Comparison of ENCODE assay signal across 8 cellular contexts in the genomic region with DNA sequence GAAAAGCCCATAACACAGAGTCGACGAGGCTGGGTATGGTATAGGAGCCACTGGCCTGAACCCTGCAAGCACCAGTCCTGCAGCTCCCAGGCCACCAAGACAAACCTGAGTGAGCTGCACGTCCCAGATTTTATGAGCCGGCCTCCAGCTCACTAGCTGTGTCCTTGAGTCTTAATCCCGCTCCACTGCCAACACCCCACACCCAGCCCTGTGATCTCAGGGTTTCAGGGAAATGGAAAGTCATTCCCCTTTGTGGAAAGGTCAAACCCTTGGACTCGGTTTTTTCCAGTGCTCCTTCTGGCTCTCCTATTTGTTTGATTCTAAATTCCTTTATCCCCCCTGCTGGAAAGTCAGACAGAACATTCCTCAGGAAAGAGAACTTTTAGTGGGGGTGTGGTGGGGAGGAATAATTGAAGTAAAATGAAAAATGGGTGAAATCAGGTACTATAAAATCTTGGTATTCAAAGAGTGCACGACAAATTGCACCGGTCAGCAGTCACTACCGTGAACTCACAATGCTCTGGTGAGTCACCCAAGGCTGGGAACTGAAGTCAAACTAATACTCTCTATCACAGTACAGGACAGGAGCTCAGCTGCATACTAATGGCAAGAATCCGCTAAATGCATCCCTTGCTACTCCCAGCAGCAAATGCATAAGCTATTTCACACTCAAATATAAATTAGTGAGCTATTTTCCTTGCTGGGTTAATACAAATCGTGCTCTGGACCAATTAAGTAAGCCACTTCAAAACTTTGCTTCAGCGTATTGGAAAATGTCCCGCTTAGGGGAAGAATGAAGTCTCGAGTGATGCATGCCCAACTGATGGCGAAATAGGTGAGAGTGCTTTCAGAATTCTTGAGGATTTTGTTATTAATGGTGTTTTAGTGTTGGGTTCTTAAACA. TPM values are rescaled to one million over a fixed set of nuclear protein-coding genes. Genes with fewer than 3 reads are reported as not detected.
DNase-seq lines count a peak whose midpoint lies in the region; ATAC-seq lines count a peak whose summit lies in the region.

No MANE protein-coding gene starts in this region.

- intact Hi-C loops in Right ventricle myocardium superior (cut with DNase I) (loop anchor here (10.0 kb wide), 1 partner anchor 167 kb away; the partner anchor contains the start of gene OGFOD2), sciatic nerve (cut with DNase I) (loop anchor here (10.0 kb wide), 1 partner anchor 157 kb away; the partner anchor contains the start of gene ARL6IP4)

- ATAC-seq in Right ventricle myocardium superior (ENCODE audit: poor library complexity) = peak; percentile 83
- ATAC-seq in sciatic nerve = peak; percentile 83
- ATAC-seq in HG02970 (IDR thresholded peaks at IDR 0.05; ENCODE audit: low FRiP score, unreplicated experiment) = no peak
- no peak for ATAC-seq in HG03097 (IDR thresholded peaks at IDR 0.05; ENCODE audit: low FRiP score, unreplicated experiment)

- no peaks in the 10 kb centered on the region for H3K36me3 ChIP-seq in SK-N-MC (ENCODE audit: insufficient read depth, low read length)

- no peak overlapping the region for H3K9ac ChIP-seq in SK-N-MC (ENCODE audit: insufficient read length)

- H3K4me3 ChIP-seq in SK-N-MC = peak overlapping the region; percentile 40; the same call in 1 of the 2 replicates

- no peaks in the 10 kb centered on the region for H3K9me3 ChIP-seq in SK-N-MC (ENCODE audit: low read depth, low read length)

- DNase-seq in GM04503 (ENCODE audit: low read depth) (peak; percentile 53), SK-N-MC (ENCODE audit: low read depth, low spot score) (no peak), Right ventricle myocardium superior (peak; percentile 64), sciatic nerve (ENCODE audit: low spot score) (peak; percentile 69), MV-4-11 (lab: John Stamatoyannopoulos, UW) (no peak), DMS153 treated with DMSO at 0.1 percent for 48 hours (lab: John Stamatoyannopoulos, UW; ENCODE audit: unreplicated experiment) (no peak)

- H3K27ac ChIP-seq in SK-N-MC = peak overlapping the region; percentile 26; the same call in 1 of the 2 replicates

RNA-seq across cellular contexts. Expression of gene PITPNM2, which starts 9.0 kb away (rescaled TPM):
- 17.0 TPM for total RNA-seq in Right ventricle myocardium superior
- total RNA-seq in sciatic nerve = 24.7 TPM

Comparison
In these comparisons a context has a peak if more than half of its experiments do, and no peak if none do; other contexts are left out.
1. DNase-seq: peak in GM04503 (single experiment), Right ventricle myocardium superior (single experiment) and sciatic nerve (single experiment); none in SK-N-MC (single experiment), MV-4-11 (single experiment) and DMS153 treated with DMSO at 0.1 percent for 48 hours (single experiment).
2. ATAC-seq: peak in Right ventricle myocardium superior (single experiment) and sciatic nerve (single experiment); none in HG02970 (single experiment) and HG03097 (single experiment).